Comparison of ENCODE assay signal across 25 cellular contexts in genomic region chr17:2909853-2910234, GRCh38.
DNase-seq lines count a peak whose midpoint lies in the region; ATAC-seq, FAIRE-seq and TF ChIP-seq lines count a peak whose summit lies in the region.
"Had no signal": no experiment of that assay in that cellular context is flagged by ENCODE, and none has a peak within 500 bp of the region (broad histone marks: within the 10 kb centered on the region; RNA-seq: fewer than 3 reads in every experiment).

No MANE protein-coding gene starts in this region.

- H3K36me3 Mint-ChIP-seq in WTC11 = peaks cover 42% of the 10 kb centered on the region
- H3K36me3 Mint-ChIP-seq in activated naive CD8-positive, alpha-beta T cell treated with anti-CD3 and anti-CD28 coated beads for 36 hours = peaks cover 5% of the 10 kb centered on the region

- H3K27ac ChIP-seq in Karpas-422 (ENCODE audit: low read length) (no peak overlapping the region), mucosa of rectum (ENCODE audit: low read depth in 2 of 2, low read length in 2 of 2) (peak overlapping the region; percentile 38 to 71), small intestine (ENCODE audit: low read depth in 1 of 2, low read length in 1 of 2) (no peak overlapping the region)
- H3K27ac ChIP-seq: breast epithelium, colonic mucosa, esophagus squamous epithelium, gastrocnemius medialis, pancreas, testis, vagina had no signal

- POLR2A ChIA-PET in WTC11 (lab: Charles Lee) = interaction anchor here (1.5 kb wide), 1 partner anchor 16 kb away, joined by 3 read pairs; no protein-coding TSS in a partner anchor

- H3K79me2 ChIP-seq in Karpas-422 (ENCODE audit: low read length) = no peaks in the 10 kb centered on the region

- FAIRE-seq in small intestine (lab: Jason Lieb, UNC) = no peak
- FAIRE-seq: GM12892, kidney, pancreas had no signal

- H3K4me3 ChIP-seq in Karpas-422 (ENCODE audit: low read length) = no peak overlapping the region
- H3K4me3 ChIP-seq in mucosa of rectum (ENCODE audit: low read length in 2 of 2) = no peak overlapping the region
- no peak overlapping the region for H3K4me3 ChIP-seq in small intestine (ENCODE audit: low read depth in 1 of 2, low read length in 2 of 2)
- H3K4me3 ChIP-seq: breast epithelium, colonic mucosa, esophagus squamous epithelium, gastrocnemius medialis, pancreas, testis, vagina had no signal

- no peak for TF ChIP-seq CTCF in WTC11 (IDR thresholded peaks at IDR 0.05)

- H3K9ac ChIP-seq in Karpas-422 (ENCODE audit: low read length) = no peak overlapping the region
- H3K9ac ChIP-seq in mucosa of rectum (ENCODE audit: low read depth in 1 of 2, low read length in 2 of 2) = no peak overlapping the region

- WGBS in small intestine, 3 donors = 77 to 89% (median 81%) methylated on average over 4 of the region's 4 CpGs

- H3K4me2 ChIP-seq in Karpas-422 (ENCODE audit: low read depth, low read length, poor library complexity, severe bottlenecking) = no peak overlapping the region

- no peaks in the 10 kb centered on the region for H3K9me3 ChIP-seq in Karpas-422 (ENCODE audit: low read length)
- H3K9me3 ChIP-seq in mucosa of rectum (ENCODE audit: control insufficient read depth in 2 of 2, low read length in 2 of 2) = no peaks in the 10 kb centered on the region
- no peaks in the 10 kb centered on the region for H3K9me3 ChIP-seq in small intestine (ENCODE audit: control insufficient read depth, low read depth)
- H3K9me3 ChIP-seq: breast epithelium, colonic mucosa, esophagus squamous epithelium, gastrocnemius medialis, pancreas, testis, vagina had no signal

- no peak overlapping the region for H2AFZ ChIP-seq in Karpas-422 (ENCODE audit: low read length)

- H3K27ac Mint-ChIP-seq in WTC11 = peak overlapping the region; percentile 58
- no peak overlapping the region for H3K27ac Mint-ChIP-seq in stimulated activated naive CD8-positive, alpha-beta T cell treated with anti-CD3 and anti-CD28 coated beads, Interleukin-15, amount 100 ng/mL, for 72 hours
- H3K27ac Mint-ChIP-seq in activated naive CD8-positive, alpha-beta T cell treated with anti-CD3 and anti-CD28 coated beads for 36 hours = no peak overlapping the region
- H3K27ac Mint-ChIP-seq: activated B cell treated with CpG ODN at 0.5 μM for 24 hours; activated CD4-positive, alpha-beta memory T cell treated with anti-CD3 and anti-CD28 coated beads for 36 hours had no signal

- ATAC-seq in WTC11 = no peak
- ATAC-seq in stimulated activated naive CD8-positive, alpha-beta T cell treated with anti-CD3 and anti-CD28 coated beads, Interleukin-15, amount 100 ng/mL, for 72 hours = peak; percentile 72
- ATAC-seq: gastrocnemius medialis, sciatic nerve had no signal

- H3K27me3 ChIP-seq in Karpas-422 (ENCODE audit: low read length) = no peaks in the 10 kb centered on the region
- no peaks in the 10 kb centered on the region for H3K27me3 ChIP-seq in mucosa of rectum (ENCODE audit: control insufficient read depth in 2 of 2, insufficient read depth in 2 of 2, low read length in 2 of 2)
- no peaks in the 10 kb centered on the region for H3K27me3 ChIP-seq in small intestine (ENCODE audit: control insufficient read depth in 2 of 2, insufficient read depth in 2 of 2, low read length in 2 of 2)
- H3K27me3 ChIP-seq: breast epithelium, colonic mucosa, esophagus squamous epithelium, pancreas, testis, vagina had no signal

- CTCF ChIA-PET in WTC11 (lab: Charles Lee) = interaction anchor here (0.9 to 1.3 kb wide), 5 partner anchors 9 to 115 kb away, joined by 3 to 4 read pairs (median 3); no protein-coding TSS in a partner anchor

- no peaks in the 10 kb centered on the region for H3K27me3 Mint-ChIP-seq in WTC11 (ENCODE audit: low read depth)
- H3K27me3 Mint-ChIP-seq in stimulated activated naive CD8-positive, alpha-beta T cell treated with anti-CD3 and anti-CD28 coated beads, Interleukin-15, amount 100 ng/mL, for 72 hours = no peaks in the 10 kb centered on the region
- H3K27me3 Mint-ChIP-seq in activated naive CD8-positive, alpha-beta T cell treated with anti-CD3 and anti-CD28 coated beads for 36 hours = no peaks in the 10 kb centered on the region
- H3K27me3 Mint-ChIP-seq: activated B cell treated with CpG ODN at 0.5 μM for 24 hours; activated CD4-positive, alpha-beta memory T cell treated with anti-CD3 and anti-CD28 coated beads for 36 hours had no signal

- peak; percentile 36 for DNase-seq in Karpas-422
- DNase-seq in WTC11 (ENCODE audit: low spot score) = no peak
- peak in 1 of 2 donors; percentile 18 for DNase-seq in stimulated activated naive CD8-positive, alpha-beta T cell treated with anti-CD3 and anti-CD28 coated beads, Interleukin-15, amount 100 ng/mL, for 72 hours
- DNase-seq in small intestine = no peak
- DNase-seq in NK-92 treated with Interleukin-12 subunit alpha and Interleukin-12 subunit beta, amount 100 ng/mL, for 24 hours (lab: John Stamatoyannopoulos, UW) = no peak
- DNase-seq in activated naive CD8-positive, alpha-beta T cell treated with anti-CD3 and anti-CD28 coated beads for 36 hours = no peak
- DNase-seq: activated B cell treated with CpG ODN at 0.5 μM for 24 hours; activated CD4-positive, alpha-beta memory T cell treated with anti-CD3 and anti-CD28 coated beads for 36 hours; activated gamma-delta T cell treated with Interleukin-2 at 50 U/mL for 16 hours; activated T-cell treated with anti-CD3 and anti-CD28 coated beads for 4 hours; colonic mucosa; esophagus squamous epithelium; gastrocnemius medialis; mammary epithelial cell; NCI-H1417; NCI-H2171; NCI-H526 had no signal

- H3K9me3 Mint-ChIP-seq in WTC11 = peaks cover 6% of the 10 kb centered on the region
- peaks cover 6 to 8% of the 10 kb centered on the region in 2 donors for H3K9me3 Mint-ChIP-seq in stimulated activated naive CD8-positive, alpha-beta T cell treated with anti-CD3 and anti-CD28 coated beads, Interleukin-15, amount 100 ng/mL, for 72 hours
- peaks cover 5% of the 10 kb centered on the region for H3K9me3 Mint-ChIP-seq in activated naive CD8-positive, alpha-beta T cell treated with anti-CD3 and anti-CD28 coated beads for 36 hours
- H3K9me3 Mint-ChIP-seq: activated B cell treated with CpG ODN at 0.5 μM for 24 hours had no signal

- no peaks in the 10 kb centered on the region for H3K4me1 ChIP-seq in Karpas-422 (ENCODE audit: low read length)
- peaks cover 0 to 8% of the 10 kb centered on the region in 2 donors for H3K4me1 ChIP-seq in mucosa of rectum (ENCODE audit: control insufficient read depth in 2 of 2, insufficient read depth in 2 of 2, low read length in 2 of 2)
- H3K4me1 ChIP-seq in small intestine (ENCODE audit: control insufficient read depth in 2 of 2, insufficient read depth in 1 of 2, low read depth in 1 of 2, low read length in 1 of 2) = no peaks in the 10 kb centered on the region
- H3K4me1 ChIP-seq: breast epithelium, colonic mucosa, esophagus squamous epithelium, gastrocnemius medialis, testis, vagina had no signal

- H4K20me1 ChIP-seq in Karpas-422 (ENCODE audit: insufficient read depth, low read depth, low read length) = no peaks in the 10 kb centered on the region

- peaks cover 18% of the 10 kb centered on the region for H3K4me1 Mint-ChIP-seq in WTC11
- H3K4me1 Mint-ChIP-seq in stimulated activated naive CD8-positive, alpha-beta T cell treated with anti-CD3 and anti-CD28 coated beads, Interleukin-15, amount 100 ng/mL, for 72 hours = peaks cover 6% of the 10 kb centered on the region
- peaks cover 3% of the 10 kb centered on the region for H3K4me1 Mint-ChIP-seq in activated naive CD8-positive, alpha-beta T cell treated with anti-CD3 and anti-CD28 coated beads for 36 hours

- H3K36me3 ChIP-seq in Karpas-422 (ENCODE audit: insufficient read depth, low read length) (no peaks in the 10 kb centered on the region), mucosa of rectum (ENCODE audit: control insufficient read depth in 2 of 2, insufficient read depth in 2 of 2, low read length in 2 of 2) (peaks cover 0 to 8% of the 10 kb centered on the region in 2 donors), small intestine (ENCODE audit: control insufficient read depth in 2 of 2, insufficient read depth in 2 of 2, low read length in 2 of 2) (no peaks in the 10 kb centered on the region)
- H3K36me3 ChIP-seq: breast epithelium, colonic mucosa, esophagus squamous epithelium, gastrocnemius medialis, pancreas, vagina had no signal

- no peaks in the 10 kb centered on the region for H3K9me2 ChIP-seq in Karpas-422 (replicated peaks; ENCODE audit: insufficient read depth, low read length)

- H3K4me3 Mint-ChIP-seq in WTC11 = no peak overlapping the region
- H3K4me3 Mint-ChIP-seq in stimulated activated naive CD8-positive, alpha-beta T cell treated with anti-CD3 and anti-CD28 coated beads, Interleukin-15, amount 100 ng/mL, for 72 hours = no peak overlapping the region
- no peak overlapping the region for H3K4me3 Mint-ChIP-seq in activated naive CD8-positive, alpha-beta T cell treated with anti-CD3 and anti-CD28 coated beads for 36 hours
- H3K4me3 Mint-ChIP-seq: activated B cell treated with CpG ODN at 0.5 μM for 24 hours; activated CD4-positive, alpha-beta memory T cell treated with anti-CD3 and anti-CD28 coated beads for 36 hours had no signal

TF ChIP-seq in WTC11, 78 proteins besides CTCF, POLR2A, EP300 and RAD21:
- TF ChIP-seq ZNF423 (CRISPR knock-in tag; IDR thresholded peaks at IDR 0.05) = no peak
- TF ChIP-seq ZSCAN18 (CRISPR knock-in tag; IDR thresholded peaks at IDR 0.05) = no peak
- no peak for TF ChIP-seq ZNF263 (CRISPR knock-in tag; IDR thresholded peaks at IDR 0.05; ENCODE audit: low read depth)
- TF ChIP-seq HMGA2 (CRISPR knock-in tag; IDR thresholded peaks at IDR 0.05) = no peak
- no peak for TF ChIP-seq SMAD4 (CRISPR knock-in tag; IDR thresholded peaks at IDR 0.05)

Comparison
In these comparisons a context has a peak if more than half of its experiments do, and no peak if none do; other contexts are left out.
1. H3K27ac ChIP-seq: peak in mucosa of rectum (2 of 2); none in Karpas-422 (single experiment) and small intestine (0 of 2).